In genomic region chr10:18021725-18022480, GRCh38 we compare ENCODE assay signal across 17 cellular contexts.
"Had no signal": no experiment of that assay in that cellular context is flagged by ENCODE, and none has a peak within 500 bp of the region (broad histone marks: within the 10 kb centered on the region; RNA-seq: fewer than 3 reads in every experiment).

No MANE protein-coding gene starts in this region.

- H3K9me3 ChIP-seq: upper lobe of right lung, vagina had no signal

- H3K27ac ChIP-seq: esophagus squamous epithelium, foreskin keratinocyte, spleen, tibial artery, upper lobe of right lung, vagina had no signal

- H3K4me1 ChIP-seq: esophagus squamous epithelium, spleen, tibial artery, upper lobe of right lung, vagina had no signal

- DNase-seq: dermis blood vessel endothelial cell; esophagus squamous epithelium; foreskin keratinocyte; head of caudate nucleus; hippocampal formation; left colon; natural killer cell; posterior cingulate gyrus; spleen; stimulated activated CD4-positive, alpha-beta T cell treated with anti-CD3 and anti-CD28 coated beads, Interleukin-15, amount 100 ng/mL, for 24 hours; stimulated activated CD4-positive, alpha-beta T cell treated with anti-CD3 and anti-CD28 coated beads, Interleukin-1b, Interleukin-23, amount 100 ng/mL, for 48 hours; stimulated activated CD4-positive, alpha-beta T cell treated with anti-CD3 and anti-CD28 coated beads, Interleukin-4, amount 100 ng/mL, for 24 hours; tibial artery; upper lobe of right lung had no signal

- ATAC-seq: foreskin keratinocyte; left colon; natural killer cell; sciatic nerve; stimulated activated memory B cell treated with anti-CD40 and anti-IgM and Interleukin-4, amounts not matched to agents 10 μg/mL and 1 μg/mL and 100 μg/mL, for 72 hours; upper lobe of right lung had no signal

- H3K36me3 ChIP-seq: esophagus squamous epithelium, spleen, tibial artery, upper lobe of right lung, vagina had no signal

- H3K4me3 ChIP-seq: esophagus squamous epithelium, spleen, tibial artery, upper lobe of right lung, vagina had no signal

- H3K27me3 ChIP-seq: esophagus squamous epithelium, foreskin keratinocyte, spleen, tibial artery, upper lobe of right lung, vagina had no signal
